Comparison of ENCODE assay signal across 26 cellular contexts in genomic region chr1:18200918-18201317, GRCh38.
A peak's percentile ranks its signal among the peaks of the same experiment; 100 is the strongest.
DNase-seq lines count a peak whose midpoint lies in the region; FAIRE-seq and TF ChIP-seq lines count a peak whose summit lies in the region.
"Had no signal": no experiment of that assay in that cellular context is flagged by ENCODE, and none has a peak within 500 bp of the region (broad histone marks: within the 10 kb centered on the region; RNA-seq: fewer than 3 reads in every experiment).

No MANE protein-coding gene starts in this region.

- TF ChIP-seq EP300 in H1 (IDR thresholded peaks at IDR 0.05; ENCODE audit: borderline replicate concordance in 1 of 2, low read depth in 2 of 2, low read length in 2 of 2), result no peak

- peak; percentile 54 for DNase-seq in Ammon's horn (ENCODE audit: low spot score)
- DNase-seq in MV-4-11 (lab: John Stamatoyannopoulos, UW), result peak; percentile 37
- DNase-seq in H1 (ENCODE audit: low read depth in 1 of 2, low spot score in 2 of 2), result no peak
- DNase-seq in nephron progenitor cell, result no peak
- no peak for DNase-seq in SKM-1 treated with dmso at 0.1 percent for 144 hours (lab: John Stamatoyannopoulos, UW; ENCODE audit: unreplicated experiment)
- no peak for DNase-seq in GM13977 (ENCODE audit: low spot score)
- no peak for DNase-seq in NCI-H2081 (lab: John Stamatoyannopoulos, UW)
- DNase-seq: Caco-2; CD8-positive, alpha-beta T cell; DMS 273 treated with DMSO at 0.1 percent for 48 hours; DMS79; EL; GDM1; GOT3; HCEC 1CT; NCI-H1105 treated with DMSO at 0.1 percent for 48 hours; NCI-H2029; NCI-H446 treated with DMSO at 0.1 percent for 48 hours; NCI-H526; NK-92 treated with Interleukin-12 subunit alpha and Interleukin-12 subunit beta, amount 100 ng/mL, for 24 hours; SHP77 had no signal

- TF ChIP-seq RAD21 in H1 (IDR thresholded peaks at IDR 0.05 in 1 of 2, conservative IDR thresholded peaks at IDR 0.05 in 1 of 2; ENCODE audit: low read depth in 2 of 2, low read length in 2 of 2), result no peak

- CTCF ChIA-PET in H1 (lab: Charles Lee; ENCODE audit: partially characterized antibody), result interaction anchor here (0.6 to 3.6 kb wide), 35 partner anchors 10 to 539 kb away, joined by 3 to 26 read pairs (median 4); no protein-coding TSS in a partner anchor

- H3K36me3 ChIP-seq in H1 (ENCODE audit: control insufficient read depth in 2 of 4, insufficient read depth in 4 of 4, low read length in 3 of 4), result no peaks in the 10 kb centered on the region
- H3K36me3 ChIP-seq: BLaER1 treated with 17β-estradiol and CSF1 and Interleukin-3, amounts not matched to agents 10 nM and 100 nM had no signal

- no peak overlapping the region for H4K5ac ChIP-seq in H1 (ENCODE audit: insufficient read length, low read depth, low read length)

- H2BK120ac ChIP-seq in H1 (replicated peaks; ENCODE audit: low read depth, low read length), result no peak overlapping the region

- peaks cover 25% of the 10 kb centered on the region for H3K4me1 Mint-ChIP-seq in nephron progenitor cell

- no peaks in the 10 kb centered on the region for H3K23me2 ChIP-seq in H1 (ENCODE audit: low read depth, low read length)

- 74% methylated on average over 6 of the region's 6 CpGs; no CpG with 5 or more reads in 1 of the 2 experiments for WGBS in H1 (ENCODE audit: extremely low coverage in 1 of 2, insufficient coverage in 1 of 2, insufficient read length in 1 of 2, insufficient replicate concordance in 2 of 2, low coverage in 1 of 2, low lambda C conversion rate in 2 of 2, missing lambda C conversion rate in 1 of 2), 2 experiments

- H2AK5ac ChIP-seq in H1 (ENCODE audit: low read depth, low read length), result no peak overlapping the region

- peak overlapping the region; percentile 10 for H3K27ac Mint-ChIP-seq in nephron progenitor cell
- H3K27ac Mint-ChIP-seq: CD8-positive, alpha-beta T cell; IgD-negative memory B cell had no signal

- H3K14ac ChIP-seq in H1 (ENCODE audit: insufficient read length), result no peak overlapping the region

- H3K9me3 Mint-ChIP-seq in nephron progenitor cell, result peaks cover 2% of the 10 kb centered on the region
- H3K9me3 Mint-ChIP-seq: CD8-positive, alpha-beta T cell had no signal

- FAIRE-seq in H1 (lab: Jason Lieb, UNC), result no peak
- FAIRE-seq: A204.1, GM12878 had no signal

- peaks cover 8 to 15% (median 10%) of the 10 kb centered on the region in 4 experiments for H3K4me1 ChIP-seq in H1 (replicated peaks in 1 of 4; ENCODE audit: control insufficient read depth in 3 of 4, insufficient read depth in 4 of 4, low read length in 3 of 4)
- H3K4me1 ChIP-seq: Caco-2 had no signal

- peak overlapping the region; percentile 46; the same call in 1 of the 2 replicates for H2BK12ac ChIP-seq in H1 (ENCODE audit: low read depth, low read length)

- no peak overlapping the region for H3K18ac ChIP-seq in H1 (ENCODE audit: extremely low read depth, low read length)

- H3K36me3 Mint-ChIP-seq in nephron progenitor cell (ENCODE audit: low read depth), result no peaks in the 10 kb centered on the region
- H3K36me3 Mint-ChIP-seq: CD8-positive, alpha-beta T cell had no signal

- no peak overlapping the region for H2BK15ac ChIP-seq in H1 (ENCODE audit: low read length)

- no peak overlapping the region for H2BK5ac ChIP-seq in H1 (ENCODE audit: low read depth, low read length)

- no peak overlapping the region for H2BK20ac ChIP-seq in H1 (ENCODE audit: low read length)

- no peak overlapping the region for H3K23ac ChIP-seq in H1 (ENCODE audit: insufficient read length)

- H3K79me2 ChIP-seq in H1 (ENCODE audit: control insufficient read depth in 1 of 2, insufficient read depth in 2 of 2, low read length in 2 of 2), result no peaks in the 10 kb centered on the region

- no peak overlapping the region for H4K91ac ChIP-seq in H1 (replicated peaks; ENCODE audit: insufficient read length, low read length)

- H3K4me3 ChIP-seq in H1 (ENCODE audit: extremely low read depth in 1 of 4, insufficient read depth in 2 of 4, low read depth in 3 of 4, low read length in 4 of 4), result no peak overlapping the region
- H3K4me3 ChIP-seq: BLaER1 treated with 17β-estradiol and CSF1 and Interleukin-3, amounts not matched to agents 10 nM and 100 nM; GM12878 had no signal

- H3K9me3 ChIP-seq in H1 (ENCODE audit: insufficient read depth in 2 of 2, low read depth in 1 of 2, low read length in 1 of 2), result no peaks in the 10 kb centered on the region
- H3K9me3 ChIP-seq: BLaER1 treated with 17β-estradiol and CSF1 and Interleukin-3, amounts not matched to agents 10 nM and 100 nM; Caco-2 had no signal

- no peak overlapping the region for H3K9ac ChIP-seq in H1 (replicated peaks in 1 of 4; ENCODE audit: extremely low read depth in 1 of 4, low read depth in 3 of 4, low read length in 3 of 4)
- H3K9ac ChIP-seq: BLaER1 treated with 17β-estradiol and CSF1 and Interleukin-3, amounts not matched to agents 10 nM and 100 nM had no signal

- no peak overlapping the region for H3K27ac ChIP-seq in H1 (ENCODE audit: low read depth, low read length)
- H3K27ac ChIP-seq: BLaER1 treated with 17β-estradiol and CSF1 and Interleukin-3, amounts not matched to agents 10 nM and 100 nM; RWPE1 had no signal

- no peak overlapping the region for H4K8ac ChIP-seq in H1 (ENCODE audit: extremely low read depth, insufficient read depth, low read length)

- TF ChIP-seq CTCF in H1 (IDR thresholded peaks at IDR 0.05; ENCODE audit: control extremely low read depth in 1 of 3, insufficient read depth in 1 of 3, low read depth in 1 of 3, low read length in 3 of 3) (no peak), nephron progenitor cell (IDR thresholded peaks at IDR 0.05) (no peak), GM13977 (IDR thresholded peaks at IDR 0.05; ENCODE audit: extremely low read depth, insufficient read depth, missing control alignments) (no peak)

- H3K4ac ChIP-seq in H1 (replicated peaks; ENCODE audit: insufficient read length, low read depth, low read length), result no peak overlapping the region

- H3K27me3 ChIP-seq in H1 (replicated peaks in 1 of 4; ENCODE audit: control insufficient read depth in 3 of 4, extremely low read depth in 1 of 4, insufficient read depth in 3 of 4, low read length in 3 of 4), result no peaks in the 10 kb centered on the region
- H3K27me3 ChIP-seq: BLaER1 treated with 17β-estradiol and CSF1 and Interleukin-3, amounts not matched to agents 10 nM and 100 nM had no signal

- in situ Hi-C loops in GM13977 (cut with MboI; ENCODE audit: low pct_unique_long_range_greater_than_20kb, low sequenced_read_pairs, unreplicated experiment), result no loop called here

- no peaks in the 10 kb centered on the region for H4K20me1 ChIP-seq in H1 (replicated peaks in 1 of 2; ENCODE audit: control insufficient read depth in 1 of 2, insufficient read depth in 2 of 2, low read length in 2 of 2)

- no peak overlapping the region for H3K56ac ChIP-seq in H1 (replicated peaks; ENCODE audit: insufficient read length, low read depth, low read length)

- H3K79me1 ChIP-seq in H1 (ENCODE audit: low read depth, low read length), result no peaks in the 10 kb centered on the region; the same call in 1 of the 2 replicates

- no peak for TF ChIP-seq POLR2A in H1 (IDR thresholded peaks at IDR 0.05; ENCODE audit: control extremely low read depth in 1 of 2, low read depth in 2 of 2, low read length in 2 of 2)

- no peak overlapping the region for H2AFZ ChIP-seq in H1 (ENCODE audit: low read length)

- POLR2A ChIA-PET in H1 (lab: Charles Lee; ENCODE audit: partially characterized antibody), result no interaction called here

- no peak overlapping the region for H3K4me3 Mint-ChIP-seq in nephron progenitor cell
- H3K4me3 Mint-ChIP-seq: CD8-positive, alpha-beta T cell; IgD-negative memory B cell had no signal

- peaks cover 47% of the 10 kb centered on the region for H3K27me3 Mint-ChIP-seq in nephron progenitor cell (ENCODE audit: low read depth, poor library complexity)

- H3K4me2 ChIP-seq in H1 (ENCODE audit: insufficient read depth in 1 of 2, low read depth in 2 of 2, low read length in 2 of 2), result no peak overlapping the region

TF ChIP-seq in H1, 55 proteins besides CTCF, POLR2A, EP300 and RAD21:
- TF ChIP-seq NANOG (IDR thresholded peaks at IDR 0.05; ENCODE audit: insufficient read depth, low read depth, low read length, poor library complexity, severe bottlenecking), result no peak

Comparison
In these comparisons a context has a peak if more than half of its experiments do, and no peak if none do; other contexts are left out.
1. DNase-seq: peak in Ammon's horn (single experiment) and MV-4-11 (single experiment); none in H1 (0 of 2), nephron progenitor cell (single experiment), SKM-1 treated with dmso at 0.1 percent for 144 hours (single experiment), GM13977 (single experiment) and NCI-H2081 (0 of 2).